1 cellular context compared by ENCODE assay signal in genomic region chr10:97632949-97633884, GRCh38.
TF ChIP-seq lines count a peak whose summit lies in the region.

Gene MORN4, minus strand, starts transcription at chr10:97633500. Its CDS starts 13,847 bp downstream, at chr10:97619653.

TF ChIP-seq in Ishikawa, 13 proteins besides CTCF, POLR2A, EP300 and RAD21 (continued from another document):
- TF ChIP-seq, protein P1, sequence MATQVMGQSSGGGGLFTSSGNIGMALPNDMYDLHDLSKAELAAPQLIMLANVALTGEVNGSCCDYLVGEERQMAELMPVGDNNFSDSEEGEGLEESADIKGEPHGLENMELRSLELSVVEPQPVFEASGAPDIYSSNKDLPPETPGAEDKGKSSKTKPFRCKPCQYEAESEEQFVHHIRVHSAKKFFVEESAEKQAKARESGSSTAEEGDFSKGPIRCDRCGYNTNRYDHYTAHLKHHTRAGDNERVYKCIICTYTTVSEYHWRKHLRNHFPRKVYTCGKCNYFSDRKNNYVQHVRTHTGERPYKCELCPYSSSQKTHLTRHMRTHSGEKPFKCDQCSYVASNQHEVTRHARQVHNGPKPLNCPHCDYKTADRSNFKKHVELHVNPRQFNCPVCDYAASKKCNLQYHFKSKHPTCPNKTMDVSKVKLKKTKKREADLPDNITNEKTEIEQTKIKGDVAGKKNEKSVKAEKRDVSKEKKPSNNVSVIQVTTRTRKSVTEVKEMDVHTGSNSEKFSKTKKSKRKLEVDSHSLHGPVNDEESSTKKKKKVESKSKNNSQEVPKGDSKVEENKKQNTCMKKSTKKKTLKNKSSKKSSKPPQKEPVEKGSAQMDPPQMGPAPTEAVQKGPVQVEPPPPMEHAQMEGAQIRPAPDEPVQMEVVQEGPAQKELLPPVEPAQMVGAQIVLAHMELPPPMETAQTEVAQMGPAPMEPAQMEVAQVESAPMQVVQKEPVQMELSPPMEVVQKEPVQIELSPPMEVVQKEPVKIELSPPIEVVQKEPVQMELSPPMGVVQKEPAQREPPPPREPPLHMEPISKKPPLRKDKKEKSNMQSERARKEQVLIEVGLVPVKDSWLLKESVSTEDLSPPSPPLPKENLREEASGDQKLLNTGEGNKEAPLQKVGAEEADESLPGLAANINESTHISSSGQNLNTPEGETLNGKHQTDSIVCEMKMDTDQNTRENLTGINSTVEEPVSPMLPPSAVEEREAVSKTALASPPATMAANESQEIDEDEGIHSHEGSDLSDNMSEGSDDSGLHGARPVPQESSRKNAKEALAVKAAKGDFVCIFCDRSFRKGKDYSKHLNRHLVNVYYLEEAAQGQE (IDR thresholded peaks at IDR 0.05; ENCODE audit: low read depth) = 0 out of 2 replicates have a peak, but pooled peaks have one; percentile 19
